In the genomic region with DNA sequence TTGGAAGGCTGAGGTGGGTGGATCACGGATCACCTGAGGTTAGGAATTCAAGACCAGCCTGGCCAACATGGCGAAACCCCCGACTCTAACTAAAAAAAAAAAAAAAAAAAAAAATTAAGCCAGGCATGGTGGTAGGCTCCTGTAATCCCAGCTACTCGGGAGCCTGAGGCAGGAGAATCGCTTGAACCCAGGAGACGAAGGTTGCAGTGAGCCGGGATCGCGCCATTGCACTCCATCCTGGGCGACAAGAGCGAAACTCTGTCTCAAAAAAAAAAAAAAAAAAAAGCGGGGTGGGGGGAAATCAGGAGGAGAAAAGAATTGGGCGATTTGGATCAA, we compare ENCODE assay signal across 9 cellular contexts. TPM values are rescaled to one million over a fixed set of nuclear protein-coding genes. Genes with fewer than 3 reads are reported as not detected.
DNase-seq lines count a peak whose midpoint lies in the region; ATAC-seq and TF ChIP-seq lines count a peak whose summit lies in the region.
"Not testable (repeated sequence)": the region's sequence is repeated elsewhere in the genome, so short reads cannot be mapped to it uniquely, and the experiment has no call there.
"Had no signal": no experiment of that assay in that cellular context is flagged by ENCODE, and none has a peak within 500 bp of the region (broad histone marks: within the 10 kb centered on the region; RNA-seq: fewer than 3 reads in every experiment).

No MANE protein-coding gene starts in this region.

- not testable (repeated sequence) for H3K9me3 ChIP-seq in CD4-positive, alpha-beta T cell (ENCODE audit: control insufficient read depth, low read length); PC-3 (ENCODE audit: low read length); mammary epithelial cell (replicated peaks; ENCODE audit: insufficient read depth, low read length); right lobe of liver; psoas muscle; tibial nerve

- POLR2A ChIA-PET in CD4-positive, alpha-beta T cell (lab: Charles Lee), result interaction anchor here (1.0 to 1.2 kb wide), 2 partner anchors 11 to 51 kb away, joined by 3 to 4 read pairs; a partner anchor contains a TSS
- POLR2A ChIA-PET in PC-3 (lab: Charles Lee; ENCODE audit: unreplicated experiment), result interaction anchor here (0.9 kb wide), 1 partner anchor 51 kb away, joined by 4 read pairs; a partner anchor contains a TSS

- TF ChIP-seq CTCF in CD4-positive, alpha-beta T cell (IDR thresholded peaks at IDR 0.05); PC-3 (conservative IDR thresholded peaks at IDR 0.05; ENCODE audit: low read depth, low read length); mammary epithelial cell (conservative IDR thresholded peaks at IDR 0.05 in 1 of 2, IDR thresholded peaks at IDR 0.05 in 1 of 2; ENCODE audit: extremely low read depth in 1 of 2, insufficient read depth in 1 of 2, low read depth in 1 of 2, low read length in 2 of 2); fibroblast of villous mesenchyme (IDR thresholded peaks at IDR 0.05; ENCODE audit: insufficient read depth, low read depth, low read length); right lobe of liver (IDR thresholded peaks at IDR 0.05); psoas muscle (IDR thresholded peaks at IDR 0.05); tibial nerve (IDR thresholded peaks at IDR 0.05): not testable (repeated sequence)

- dilution Hi-C loops in mammary epithelial cell (cut with HindIII; ENCODE audit: low sequenced_read_pairs), result not testable (repeated sequence)

- H3K9me2 ChIP-seq in PC-3 (replicated peaks; ENCODE audit: low read length), result not testable (repeated sequence)

- H3K27ac ChIP-seq in CD4-positive, alpha-beta T cell (ENCODE audit: low read depth, low read length), result not testable (repeated sequence)
- H3K27ac ChIP-seq in PC-3 (ENCODE audit: low read length) (peak overlapping the region; percentile 90), mammary epithelial cell (ENCODE audit: insufficient read depth, low read depth, low read length) (peak overlapping the region; percentile 74), right lobe of liver (peak overlapping the region; percentile 51 to 71 (median 58)), psoas muscle (peak overlapping the region; percentile 92), tibial nerve (peak overlapping the region; percentile 67 to 91 (median 80))

- not testable (repeated sequence) for ATAC-seq in CD4-positive, alpha-beta T cell (ENCODE audit: poor library complexity); PC-3; activated T-cell treated with anti-CD3 and anti-CD28 coated beads, Interleukin-2, amount 50 U/mL, for 72 hours (replicated peaks in 1 of 2); right lobe of liver
- ATAC-seq in psoas muscle, result peak in 1 of 4 donors; percentile 22

- peak overlapping the region; percentile 65 for H3K9ac ChIP-seq in PC-3 (ENCODE audit: low read length)
- peak overlapping the region; percentile 69 for H3K9ac ChIP-seq in mammary epithelial cell (ENCODE audit: insufficient read depth, low read length)

- DNase-seq in CD4-positive, alpha-beta T cell; PC-3; activated T-cell treated with anti-CD3 and anti-CD28 coated beads, Interleukin-2, amount 50 U/mL, for 72 hours; mammary epithelial cell; fibroblast of villous mesenchyme (ENCODE audit: low read depth); right lobe of liver; psoas muscle; tibial nerve (ENCODE audit: low spot score in 2 of 2): not testable (repeated sequence)

- not testable (repeated sequence) for H3K27me3 ChIP-seq in CD4-positive, alpha-beta T cell (ENCODE audit: control insufficient read depth, insufficient read depth, low read length); PC-3 (ENCODE audit: low read length); mammary epithelial cell (ENCODE audit: insufficient read depth, low read length); right lobe of liver; psoas muscle (ENCODE audit: insufficient read depth in 3 of 3, low read length in 2 of 3); tibial nerve

- not testable (repeated sequence) for H4K20me1 ChIP-seq in PC-3 (ENCODE audit: low read length); mammary epithelial cell (ENCODE audit: insufficient read depth, low read length)

- peaks cover 18% of the 10 kb centered on the region for H3K4me1 Mint-ChIP-seq in CD4-positive, alpha-beta T cell (ENCODE audit: low read depth)
- H3K4me1 Mint-ChIP-seq in activated T-cell treated with anti-CD3 and anti-CD28 coated beads, Interleukin-2, amount 50 U/mL, for 72 hours (ENCODE audit: low read depth), result peaks cover 41% of the 10 kb centered on the region

- not testable (repeated sequence) for H3F3A ChIP-seq in PC-3 (ENCODE audit: low read length, unreplicated experiment)

- H3K4me2 ChIP-seq in PC-3 (ENCODE audit: low read length) (peak overlapping the region; percentile 81), mammary epithelial cell (ENCODE audit: insufficient read depth, low read depth, low read length) (peak overlapping the region; percentile 83)

- H3K4me1 ChIP-seq in PC-3 (ENCODE audit: insufficient read depth, low read length) (peaks cover 43% of the 10 kb centered on the region), mammary epithelial cell (ENCODE audit: insufficient read depth, low read length) (peaks cover 35% of the 10 kb centered on the region), right lobe of liver (peaks cover 0 to 21% (median 3%) of the 10 kb centered on the region in 4 donors), psoas muscle (peaks cover 32% of the 10 kb centered on the region), tibial nerve (peaks cover 0 to 60% (median 25%) of the 10 kb centered on the region in 4 donors)

- H3K27me3 Mint-ChIP-seq in CD4-positive, alpha-beta T cell; activated T-cell treated with anti-CD3 and anti-CD28 coated beads, Interleukin-2, amount 50 U/mL, for 72 hours (ENCODE audit: low read depth): not testable (repeated sequence)

- H3K4me3 ChIP-seq in PC-3 (ENCODE audit: low read length) (peak overlapping the region; percentile 54), mammary epithelial cell (replicated peaks in 1 of 3; ENCODE audit: insufficient read depth in 1 of 3, low read depth in 2 of 3, low read length in 3 of 3) (peak overlapping the region; percentile 29 to 44 (median 38)), fibroblast of villous mesenchyme (ENCODE audit: low read depth, low read length) (peak overlapping the region; percentile 54), psoas muscle (peak overlapping the region; percentile 44), tibial nerve (peak overlapping the region in 2 of 4 donors; percentile 27 to 29)
- H3K4me3 ChIP-seq in right lobe of liver, result not testable (repeated sequence)

- H2AFZ ChIP-seq in PC-3 (ENCODE audit: low read length) (peak overlapping the region; percentile 22), mammary epithelial cell (ENCODE audit: low read depth, low read length) (peak overlapping the region; percentile 71)

- not testable (repeated sequence) for H3K36me3 ChIP-seq in PC-3 (ENCODE audit: low read depth, low read length); mammary epithelial cell (ENCODE audit: insufficient read depth, low read length); right lobe of liver; psoas muscle (ENCODE audit: insufficient read depth in 1 of 2, low read depth in 1 of 2)
- peaks cover 0 to 15% (median 0%) of the 10 kb centered on the region in 3 donors for H3K36me3 ChIP-seq in tibial nerve

- in situ Hi-C loops in mammary epithelial cell (cut with MboI; ENCODE audit: low sequenced_read_pairs in 2 of 2), result loop anchor here in 1 of 2 donors (25.0 kb wide), 1 partner anchor 101 kb away; a partner anchor contains a TSS

- H3K36me3 Mint-ChIP-seq in CD4-positive, alpha-beta T cell (ENCODE audit: low read depth); activated T-cell treated with anti-CD3 and anti-CD28 coated beads, Interleukin-2, amount 50 U/mL, for 72 hours (ENCODE audit: insufficient read depth in 2 of 2): not testable (repeated sequence)

- TF ChIP-seq EP300 in tibial nerve (IDR thresholded peaks at IDR 0.05), result not testable (repeated sequence)

- not testable (repeated sequence) for TF ChIP-seq POLR2A in right lobe of liver (IDR thresholded peaks at IDR 0.05); tibial nerve (IDR thresholded peaks at IDR 0.05)

- not testable (repeated sequence) for BruUV-seq in PC-3 (replicated peaks; lab: Mats Ljungman, UMichigan); mammary epithelial cell (replicated peaks; lab: Mats Ljungman, UMichigan)

- peak overlapping the region; percentile 57 for H3K27ac Mint-ChIP-seq in CD4-positive, alpha-beta T cell
- H3K27ac Mint-ChIP-seq in activated T-cell treated with anti-CD3 and anti-CD28 coated beads, Interleukin-2, amount 50 U/mL, for 72 hours, result not testable (repeated sequence)

- CTCF ChIA-PET in CD4-positive, alpha-beta T cell (lab: Charles Lee); PC-3 (lab: Charles Lee); mammary epithelial cell (lab: Charles Lee; ENCODE audit: low non-redundant PET): not testable (repeated sequence)

- not testable (repeated sequence) for H3K79me2 ChIP-seq in PC-3 (ENCODE audit: low read length); mammary epithelial cell (ENCODE audit: insufficient read depth, low read length)

- intact Hi-C loops in CD4-positive, alpha-beta T cell (cut with DNase I, micrococcal nuclease); right lobe of liver (cut with DNase I); psoas muscle (cut with DNase I): not testable (repeated sequence)
- intact Hi-C loops in PC-3 (cut with micrococcal nuclease), result loop anchor here (1.0 kb wide), 1 partner anchor 50 kb away; no protein-coding TSS in a partner anchor
- intact Hi-C loops in mammary epithelial cell (cut with micrococcal nuclease), result loop anchor here (1.0 kb wide), 2 partner anchors 11 to 50 kb away; a partner anchor contains a TSS

- not testable (repeated sequence) for H3K9me3 Mint-ChIP-seq in CD4-positive, alpha-beta T cell; activated T-cell treated with anti-CD3 and anti-CD28 coated beads, Interleukin-2, amount 50 U/mL, for 72 hours

- not testable (repeated sequence) for H3K4me3 Mint-ChIP-seq in CD4-positive, alpha-beta T cell
- H3K4me3 Mint-ChIP-seq in activated T-cell treated with anti-CD3 and anti-CD28 coated beads, Interleukin-2, amount 50 U/mL, for 72 hours, result peak overlapping the region; percentile 58 to 69

- WGBS in mammary epithelial cell (ENCODE audit: low coverage, missing lambda C conversion rate), result 0% methylated on average over 4 of the region's 13 CpGs
- WGBS in right lobe of liver (ENCODE audit: insufficient coverage, low coverage, low lambda C conversion rate, missing lambda C conversion rate), result 54% methylated on average over 10 of the region's 13 CpGs
- 46 to 61% (median 49%) methylated on average over 12 to 13 of the region's 13 CpGs for WGBS in psoas muscle, 3 donors
- 62 to 68% methylated on average over 13 of the region's 13 CpGs for WGBS in tibial nerve, 2 donors

RNA-seq across cellular contexts. Expression of a gene that starts 2.0 kb away (rescaled TPM):
- total RNA-seq in CD4-positive, alpha-beta T cell, result under 1 TPM; 0.49 to 0.70 TPM
- total RNA-seq in PC-3 (2014; rRNA removed) (5.1 and 7.0 TPM in 2 replicates), mammary epithelial cell (10 to 100 TPM in 1 of 2 donors, 1 to 10 TPM in 1; 7.3 to 14.4 TPM), fibroblast of villous mesenchyme (7.8 and 8.4 TPM in 2 replicates), right lobe of liver (1 to 10 TPM in 5 of 6 experiments, under 1 TPM in 1; 0.97 to 7.1 (median 3.6) TPM), psoas muscle (1 to 10 TPM; 1.0 to 3.0 (median 1.8) TPM), tibial nerve (10 to 100 TPM; 10.3 to 21.4 (median 13.6) TPM)
- 1 to 10 TPM; 6.9 to 9.2 TPM for total RNA-seq in activated T-cell treated with anti-CD3 and anti-CD28 coated beads, Interleukin-2, amount 50 U/mL, for 72 hours
- polyA plus RNA-seq in mammary epithelial cell (8.7 TPM), psoas muscle (1 to 10 TPM in 1 of 3 donors, under 1 TPM in 2; 0.78 to 1.7 (median 0.80) TPM)
- polyA minus RNA-seq in mammary epithelial cell, result 15.2 TPM
- total RNA-seq: B cell had no signal

RNA-seq across cellular contexts. Expression of a gene that starts 11.0 kb away (rescaled TPM):
- 10 to 100 TPM; 38.0 to 38.6 TPM for total RNA-seq in CD4-positive, alpha-beta T cell
- total RNA-seq in PC-3 (2014; rRNA removed) (23.5 and 28.1 TPM in 2 replicates), mammary epithelial cell (10 to 100 TPM; 14.2 to 68.8 TPM), fibroblast of villous mesenchyme (13.5 and 16.4 TPM in 2 replicates), right lobe of liver (10 to 100 TPM in 5 of 6 experiments, 1 to 10 TPM in 1; 8.2 to 18.5 (median 12.2) TPM), psoas muscle (10 to 100 TPM; 13.0 to 26.9 (median 21.9) TPM), tibial nerve (10 to 100 TPM in 2 of 4 donors, 1 to 10 TPM in 2; 6.3 to 14.3 (median 9.7) TPM)
- total RNA-seq in activated T-cell treated with anti-CD3 and anti-CD28 coated beads, Interleukin-2, amount 50 U/mL, for 72 hours, result 10 to 100 TPM; 59.7 to 74.4 TPM
- polyA plus RNA-seq in mammary epithelial cell (29.5 TPM), psoas muscle (10 to 100 TPM; 13.9 to 28.9 (median 16.7) TPM)
- 86.0 TPM for polyA minus RNA-seq in mammary epithelial cell

RNA-seq across cellular contexts. Expression of a gene that starts 21.0 kb away (rescaled TPM):
- 1 to 10 TPM; 2.5 to 2.9 TPM for total RNA-seq in CD4-positive, alpha-beta T cell
- not detected in 2 replicates for total RNA-seq in PC-3 (2014; rRNA removed)
- total RNA-seq in activated T-cell treated with anti-CD3 and anti-CD28 coated beads, Interleukin-2, amount 50 U/mL, for 72 hours, result 10 to 100 TPM; 13.0 to 14.8 TPM
- 1 to 10 TPM; 3.4 to 4.0 TPM for total RNA-seq in mammary epithelial cell
- polyA plus RNA-seq in mammary epithelial cell, result 1.00 TPM
- polyA minus RNA-seq in mammary epithelial cell, result not detected
- total RNA-seq in fibroblast of villous mesenchyme, result 19.4 and 25.8 TPM in 2 replicates
- total RNA-seq in right lobe of liver, result under 1 TPM; 0.12 to 0.50 (median 0.25) TPM
- total RNA-seq in psoas muscle, result under 1 TPM; 0.13 to 0.48 (median 0.25) TPM
- polyA plus RNA-seq in psoas muscle, result under 1 TPM; 0.14 to 0.19 (median 0.14) TPM
- total RNA-seq in tibial nerve, result 1 to 10 TPM in 2 of 4 donors, under 1 TPM in 2; 0.66 to 2.7 (median 1.8) TPM

RNA-seq across cellular contexts. Expression of a gene that starts 39.3 kb away (rescaled TPM):
- total RNA-seq in CD4-positive, alpha-beta T cell, result 1 to 10 TPM; 4.6 to 6.4 TPM
- 27.6 and 38.6 TPM in 2 replicates for total RNA-seq in PC-3 (2014; rRNA removed)
- total RNA-seq in activated T-cell treated with anti-CD3 and anti-CD28 coated beads, Interleukin-2, amount 50 U/mL, for 72 hours, result 10 to 100 TPM; 26.9 to 29.4 TPM
- total RNA-seq in mammary epithelial cell, result 10 to 100 TPM in 1 of 2 donors, 1 to 10 TPM in 1; 7.7 to 15.8 TPM
- polyA plus RNA-seq in mammary epithelial cell, result 13.8 TPM
- polyA minus RNA-seq in mammary epithelial cell, result not detected
- total RNA-seq in fibroblast of villous mesenchyme, result 6.5 and 9.0 TPM in 2 replicates
- total RNA-seq in right lobe of liver, result 10 to 100 TPM in 3 of 6 experiments, 1 to 10 TPM in 3; 8.4 to 23.7 (median 9.5) TPM
- total RNA-seq in psoas muscle, result 10 to 100 TPM; 13.9 to 18.1 (median 15.8) TPM
- polyA plus RNA-seq in psoas muscle, result 10 to 100 TPM; 24.0 to 45.3 (median 32.1) TPM
- total RNA-seq in tibial nerve, result 10 to 100 TPM; 28.5 to 81.9 (median 57.8) TPM
